8 cellular contexts compared by ENCODE assay signal in the genomic region with DNA sequence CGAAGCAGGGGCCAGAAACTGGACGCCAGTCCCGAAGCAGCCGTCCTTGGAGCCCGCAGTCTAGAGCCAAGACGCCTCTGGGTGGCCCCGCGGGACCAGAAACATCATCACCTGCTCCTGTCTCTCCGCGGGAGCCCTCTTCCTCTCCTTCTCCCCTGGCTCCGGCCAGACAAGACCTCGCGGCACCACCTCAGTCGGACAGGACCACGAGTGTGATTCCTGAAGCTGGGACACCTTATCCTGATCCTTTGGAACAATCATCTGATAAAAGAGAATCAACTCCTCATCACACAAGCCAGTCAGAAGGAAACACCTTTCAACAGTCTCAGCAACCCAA. TPM values are rescaled to one million over a fixed set of nuclear protein-coding genes. Genes with fewer than 3 reads are reported as not detected.
A peak's percentile ranks its signal among the peaks of the same experiment; 100 is the strongest.
DNase-seq lines count a peak whose midpoint lies in the region; ATAC-seq, FAIRE-seq and TF ChIP-seq lines count a peak whose summit lies in the region.

No MANE protein-coding gene starts in this region.

- peaks cover 4 to 6% of the 10 kb centered on the region in 2 donors for H3K4me1 ChIP-seq in muscle layer of duodenum (ENCODE audit: control insufficient read depth in 1 of 2, insufficient read depth in 2 of 2, low read length in 2 of 2)

- H3K27me3 ChIP-seq in SU-DHL-6 (ENCODE audit: low read length), result no peaks in the 10 kb centered on the region
- no peaks in the 10 kb centered on the region for H3K27me3 ChIP-seq in muscle layer of duodenum (ENCODE audit: low read depth, low read length)

- ATAC-seq in HG02885 (IDR thresholded peaks at IDR 0.05; ENCODE audit: poor library complexity, unreplicated experiment), result peak; percentile 29

- peak overlapping the region; percentile 64 for H3K4me2 ChIP-seq in SU-DHL-6 (ENCODE audit: low read depth, low read length, poor library complexity, severe bottlenecking)

- TF ChIP-seq CTCF in SU-DHL-6 (IDR thresholded peaks at IDR 0.05; ENCODE audit: insufficient read depth, low read length, poor library complexity, severe bottlenecking), result no peak
- no peak for TF ChIP-seq CTCF in endothelial cell (IDR thresholded peaks at IDR 0.05; ENCODE audit: unreplicated experiment)

- H3K9me3 Mint-ChIP-seq in endothelial cell (ENCODE audit: unreplicated experiment), result no peaks in the 10 kb centered on the region

- no peaks in the 10 kb centered on the region for H3K9me2 ChIP-seq in SU-DHL-6 (replicated peaks; ENCODE audit: insufficient read depth, low read length)

- no peaks in the 10 kb centered on the region for H3K36me3 Mint-ChIP-seq in endothelial cell (ENCODE audit: low read depth, unreplicated experiment)

- H3F3A ChIP-seq in SU-DHL-6 (ENCODE audit: insufficient read depth), result no peaks in the 10 kb centered on the region

- H3K9me3 ChIP-seq in SU-DHL-6 (ENCODE audit: insufficient read depth, low read length) (no peaks in the 10 kb centered on the region), muscle layer of duodenum (ENCODE audit: control insufficient read depth in 1 of 2, low read length in 2 of 2) (no peaks in the 10 kb centered on the region)

- H3K27me3 Mint-ChIP-seq in endothelial cell (ENCODE audit: unreplicated experiment), result peaks cover 6% of the 10 kb centered on the region

- H3K36me3 ChIP-seq in SU-DHL-6 (ENCODE audit: low read length), result no peaks in the 10 kb centered on the region
- H3K36me3 ChIP-seq in muscle layer of duodenum (ENCODE audit: control insufficient read depth in 1 of 2, insufficient read depth in 2 of 2, low read length in 2 of 2), result no peaks in the 10 kb centered on the region

- peak overlapping the region; percentile 92 for H2AFZ ChIP-seq in SU-DHL-6 (ENCODE audit: low read depth, low read length, severe bottlenecking)

- peak overlapping the region; percentile 95 for H3K4me3 Mint-ChIP-seq in endothelial cell (ENCODE audit: unreplicated experiment)

- no peak for DNase-seq in GM12892 (ENCODE audit: insufficient read length)
- peak; percentile 32 for DNase-seq in endothelial cell (ENCODE audit: low spot score)
- no peak for DNase-seq in SKM-1 treated with dmso at 0.1 percent for 144 hours (lab: John Stamatoyannopoulos, UW; ENCODE audit: unreplicated experiment)
- DNase-seq in OCI-M2 (lab: John Stamatoyannopoulos, UW; ENCODE audit: unreplicated experiment), result no peak
- DNase-seq in NCI-H187 treated with DMSO at 0.1 percent for 48 hours (lab: John Stamatoyannopoulos, UW), result no peak

- H3K4me3 ChIP-seq in SU-DHL-6 (ENCODE audit: insufficient read depth, low read length, poor library complexity, severe bottlenecking) (peak overlapping the region; percentile 44), muscle layer of duodenum (ENCODE audit: low read depth in 1 of 2, low read length in 2 of 2) (peak overlapping the region; percentile 75 to 93)

- no peaks in the 10 kb centered on the region for H4K20me1 ChIP-seq in SU-DHL-6 (ENCODE audit: low read depth, low read length)

- H3K27ac ChIP-seq in SU-DHL-6 (ENCODE audit: low read depth, low read length) (no peak overlapping the region), muscle layer of duodenum (ENCODE audit: low read length) (no peak overlapping the region)

- FAIRE-seq in GM12892 (lab: Jason Lieb, UNC), result peak; percentile 46

- H3K9ac ChIP-seq in SU-DHL-6 (ENCODE audit: low read length), result peak overlapping the region; percentile 37; the same call in 1 of the 2 replicates

- peaks cover 9% of the 10 kb centered on the region for H3K4me1 Mint-ChIP-seq in endothelial cell (ENCODE audit: unreplicated experiment)

- H3K79me2 ChIP-seq in SU-DHL-6 (ENCODE audit: insufficient read depth, low read length), result no peaks in the 10 kb centered on the region

- peak overlapping the region; percentile 97 for H3K27ac Mint-ChIP-seq in endothelial cell (ENCODE audit: unreplicated experiment)

- TF ChIP-seq POLR2A in GM12892 (IDR thresholded peaks at IDR 0.05; ENCODE audit: low read depth, low read length), result no peak

RNA-seq across cellular contexts. Expression of a gene that starts 0.4 kb away (rescaled TPM):
- polyA plus RNA-seq in GM12892 (2012; ENCODE audit: missing spikeins), result not detected
- total RNA-seq in endothelial cell (ENCODE audit: unreplicated experiment), result 1.3 TPM

RNA-seq across cellular contexts. Expression of a gene that starts 45.4 kb away (rescaled TPM):
- 62.7 TPM for polyA plus RNA-seq in GM12892 (2012; ENCODE audit: missing spikeins)
- 38.0 TPM for total RNA-seq in endothelial cell (ENCODE audit: unreplicated experiment)

RNA-seq across cellular contexts. Expression of a gene that starts 51.8 kb away (rescaled TPM):
- 15.3 TPM for polyA plus RNA-seq in GM12892 (2012; ENCODE audit: missing spikeins)
- 21.2 TPM for total RNA-seq in endothelial cell (ENCODE audit: unreplicated experiment)
